ENCODE assay signal across 1 cellular context in genomic region chr22:41576877-41577276, GRCh38.
TF ChIP-seq lines count a peak whose summit lies in the region.

No MANE protein-coding gene starts in this region.

TF ChIP-seq in WTC11, 78 proteins besides CTCF, POLR2A, EP300 and RAD21 (continued from another document):
- TF ChIP-seq ESRRA (CRISPR knock-in tag; IDR thresholded peaks at IDR 0.05; ENCODE audit: borderline replicate concordance) (no peak), AR (CRISPR knock-in tag; IDR thresholded peaks at IDR 0.05) (no peak), GRHL2 (CRISPR knock-in tag; IDR thresholded peaks at IDR 0.05; ENCODE audit: insufficient replicate concordance, severe bottlenecking) (no peak)
